In the genomic region with DNA sequence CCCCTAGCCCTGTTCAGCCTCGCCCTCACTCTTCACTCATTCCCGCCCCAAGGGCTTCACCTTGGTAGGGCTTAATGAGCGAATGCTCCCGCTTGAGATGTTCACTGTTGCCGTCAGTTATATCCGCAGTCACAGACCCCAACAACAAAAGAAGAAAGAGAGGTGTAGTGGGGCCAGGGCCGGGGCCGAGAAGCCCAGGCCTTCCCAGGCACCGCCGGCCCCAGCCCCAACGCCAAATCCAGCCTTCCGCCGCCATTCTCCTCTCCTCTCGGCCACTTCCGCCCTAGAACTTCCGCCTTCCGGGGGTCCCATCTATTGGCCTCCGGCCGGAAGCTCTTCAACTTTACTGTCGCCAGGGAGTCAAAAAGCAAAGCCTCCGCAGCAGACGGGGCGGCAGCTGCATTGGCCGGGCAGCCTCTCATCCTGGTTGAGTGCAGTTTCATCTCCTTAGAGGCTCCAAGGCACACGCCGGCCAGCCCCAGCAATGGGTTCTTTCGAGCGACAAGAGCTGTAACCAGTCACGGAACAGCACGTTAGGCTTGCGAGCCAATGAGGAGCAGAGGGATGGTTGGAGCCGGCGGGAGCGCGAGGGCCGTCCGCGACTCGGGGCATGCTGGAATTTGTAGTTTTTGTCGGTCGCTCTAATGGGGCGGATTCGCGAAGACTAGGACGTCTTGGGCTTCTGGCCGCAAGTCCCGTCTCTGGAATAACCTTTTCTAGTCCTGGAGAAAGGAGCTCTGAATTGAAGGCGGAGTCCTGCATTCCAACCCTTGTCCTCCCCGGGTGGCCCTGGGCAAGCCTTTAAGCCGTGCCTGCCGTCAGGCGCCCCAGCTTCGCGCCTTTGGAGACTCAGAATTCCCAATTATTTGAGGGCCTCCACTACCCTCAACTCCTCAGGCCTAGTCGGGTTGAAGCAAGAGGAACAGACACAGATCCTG, we compare ENCODE assay signal across 8 cellular contexts. TPM values are rescaled to one million over a fixed set of nuclear protein-coding genes. Genes with fewer than 3 reads are reported as not detected.
DNase-seq lines count a peak whose midpoint lies in the region; ATAC-seq and TF ChIP-seq lines count a peak whose summit lies in the region.

A gene with protein sequence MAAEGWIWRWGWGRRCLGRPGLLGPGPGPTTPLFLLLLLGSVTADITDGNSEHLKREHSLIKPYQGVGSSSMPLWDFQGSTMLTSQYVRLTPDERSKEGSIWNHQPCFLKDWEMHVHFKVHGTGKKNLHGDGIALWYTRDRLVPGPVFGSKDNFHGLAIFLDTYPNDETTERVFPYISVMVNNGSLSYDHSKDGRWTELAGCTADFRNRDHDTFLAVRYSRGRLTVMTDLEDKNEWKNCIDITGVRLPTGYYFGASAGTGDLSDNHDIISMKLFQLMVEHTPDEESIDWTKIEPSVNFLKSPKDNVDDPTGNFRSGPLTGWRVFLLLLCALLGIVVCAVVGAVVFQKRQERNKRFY (minus strand): TSS at position 277 of the 938 bp plus-strand sequence. CDS start 21 bp downstream, at position 256.

- peaks cover 44% of the 10 kb centered on the region for H3K36me3 Mint-ChIP-seq in activated T-cell treated with anti-CD3 and anti-CD28 coated beads, Interleukin-2, amount 50 U/mL, for 24 hours (ENCODE audit: low read depth)

- in situ Hi-C loops in KBM-7 (cut with MboI; ENCODE audit: low pct_unique_long_range_greater_than_20kb, low sequenced_read_pairs) = no loop called here

- H3K9me3 ChIP-seq in muscle layer of duodenum (ENCODE audit: control insufficient read depth in 1 of 2, low read length in 2 of 2) = no peaks in the 10 kb centered on the region

- H3K27ac ChIP-seq in muscle layer of duodenum (ENCODE audit: low read length) = peak within 1 kb of the TSS; percentile 93

- H3K4me3 ChIP-seq in muscle layer of duodenum (ENCODE audit: low read depth in 1 of 2, low read length in 2 of 2) = peak within 1 kb of the TSS; percentile 100

- peak within 1 kb of the TSS; percentile 99 for H3K4me3 Mint-ChIP-seq in activated T-cell treated with anti-CD3 and anti-CD28 coated beads, Interleukin-2, amount 50 U/mL, for 24 hours

- H3K27ac Mint-ChIP-seq in activated T-cell treated with anti-CD3 and anti-CD28 coated beads, Interleukin-2, amount 50 U/mL, for 24 hours = peak within 1 kb of the TSS; percentile 100

- H3K27me3 ChIP-seq in muscle layer of duodenum (ENCODE audit: low read depth, low read length) = no peaks in the 10 kb centered on the region

- H3K36me3 ChIP-seq in muscle layer of duodenum (ENCODE audit: control insufficient read depth in 1 of 2, insufficient read depth in 2 of 2, low read length in 2 of 2) = peaks cover 13 to 16% of the 10 kb centered on the region in 2 donors

- DNase-seq in DMS153 (lab: John Stamatoyannopoulos, UW) (peak; percentile 76), KBM-7 (peak; percentile 97)
- DNase-seq in activated T-cell treated with anti-CD3 and anti-CD28 coated beads, Interleukin-2, amount 50 U/mL, for 24 hours = peak; percentile 93
- peak; percentile 86 for DNase-seq in stimulated activated CD8-positive, alpha-beta memory T cell treated with anti-CD3 and anti-CD28 coated beads, Interleukin-7, amount 100 ng/mL, for 4 hours (ENCODE audit: low read depth in 2 of 2)

- peaks cover 60% of the 10 kb centered on the region for H3K4me1 Mint-ChIP-seq in activated T-cell treated with anti-CD3 and anti-CD28 coated beads, Interleukin-2, amount 50 U/mL, for 24 hours (ENCODE audit: low read depth)

- peaks cover 8% of the 10 kb centered on the region for H3K9me3 Mint-ChIP-seq in activated T-cell treated with anti-CD3 and anti-CD28 coated beads, Interleukin-2, amount 50 U/mL, for 24 hours

- peak; percentile 88 for ATAC-seq in GM21717 (IDR thresholded peaks at IDR 0.05; ENCODE audit: unreplicated experiment)
- peak; percentile 92 for ATAC-seq in esophagus mucosa

- H3K4me1 ChIP-seq in muscle layer of duodenum (ENCODE audit: control insufficient read depth in 1 of 2, insufficient read depth in 2 of 2, low read length in 2 of 2) = peaks cover 6 to 42% of the 10 kb centered on the region in 2 donors

- no peaks in the 10 kb centered on the region for H3K27me3 Mint-ChIP-seq in activated T-cell treated with anti-CD3 and anti-CD28 coated beads, Interleukin-2, amount 50 U/mL, for 24 hours

TF ChIP-seq in PFSK-1, 5 proteins besides CTCF, POLR2A, EP300 and RAD21:
- TF ChIP-seq POLR2AphosphoS5 (IDR thresholded peaks at IDR 0.05; ENCODE audit: low read depth, low read length) (peak; percentile 76), TAF1 (IDR thresholded peaks at IDR 0.05; ENCODE audit: borderline replicate concordance, insufficient read depth, low read length) (peak; percentile 83; the same call in 1 of the 2 replicates), SIN3A (IDR thresholded peaks at IDR 0.05; ENCODE audit: borderline replicate concordance, insufficient read depth, low read length) (peak; percentile 61; the same call in 1 of the 2 replicates), FOXP2 (optimal IDR thresholded peaks at IDR 0.05; ENCODE audit: borderline replicate concordance, extremely low read depth, extremely low read length, insufficient read depth) (peak; percentile 48)
- TF ChIP-seq, protein P1, sequence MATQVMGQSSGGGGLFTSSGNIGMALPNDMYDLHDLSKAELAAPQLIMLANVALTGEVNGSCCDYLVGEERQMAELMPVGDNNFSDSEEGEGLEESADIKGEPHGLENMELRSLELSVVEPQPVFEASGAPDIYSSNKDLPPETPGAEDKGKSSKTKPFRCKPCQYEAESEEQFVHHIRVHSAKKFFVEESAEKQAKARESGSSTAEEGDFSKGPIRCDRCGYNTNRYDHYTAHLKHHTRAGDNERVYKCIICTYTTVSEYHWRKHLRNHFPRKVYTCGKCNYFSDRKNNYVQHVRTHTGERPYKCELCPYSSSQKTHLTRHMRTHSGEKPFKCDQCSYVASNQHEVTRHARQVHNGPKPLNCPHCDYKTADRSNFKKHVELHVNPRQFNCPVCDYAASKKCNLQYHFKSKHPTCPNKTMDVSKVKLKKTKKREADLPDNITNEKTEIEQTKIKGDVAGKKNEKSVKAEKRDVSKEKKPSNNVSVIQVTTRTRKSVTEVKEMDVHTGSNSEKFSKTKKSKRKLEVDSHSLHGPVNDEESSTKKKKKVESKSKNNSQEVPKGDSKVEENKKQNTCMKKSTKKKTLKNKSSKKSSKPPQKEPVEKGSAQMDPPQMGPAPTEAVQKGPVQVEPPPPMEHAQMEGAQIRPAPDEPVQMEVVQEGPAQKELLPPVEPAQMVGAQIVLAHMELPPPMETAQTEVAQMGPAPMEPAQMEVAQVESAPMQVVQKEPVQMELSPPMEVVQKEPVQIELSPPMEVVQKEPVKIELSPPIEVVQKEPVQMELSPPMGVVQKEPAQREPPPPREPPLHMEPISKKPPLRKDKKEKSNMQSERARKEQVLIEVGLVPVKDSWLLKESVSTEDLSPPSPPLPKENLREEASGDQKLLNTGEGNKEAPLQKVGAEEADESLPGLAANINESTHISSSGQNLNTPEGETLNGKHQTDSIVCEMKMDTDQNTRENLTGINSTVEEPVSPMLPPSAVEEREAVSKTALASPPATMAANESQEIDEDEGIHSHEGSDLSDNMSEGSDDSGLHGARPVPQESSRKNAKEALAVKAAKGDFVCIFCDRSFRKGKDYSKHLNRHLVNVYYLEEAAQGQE (IDR thresholded peaks at IDR 0.05; ENCODE audit: insufficient read depth in 1 of 2, low read depth in 2 of 2, low read length in 2 of 2) = no peak

RNA-seq across cellular contexts. Expression of the gene that starts here (rescaled TPM):
- polyA plus RNA-seq in PFSK-1 (2012; ENCODE audit: insufficient read length, low read depth) = 328 TPM
- total RNA-seq in esophagus mucosa = 162 TPM

Comparison
In these comparisons a context has a peak if more than half of its experiments do, and no peak if none do; other contexts are left out.
1. Peak in every context shown above with its lines: DNase-seq, ATAC-seq, H3K4me3 ChIP-seq and H3K27ac ChIP-seq.